Comparison of ENCODE assay signal across 27 cellular contexts in genomic region chr12:22169281-22169824, GRCh38.
"Had no signal": no experiment of that assay in that cellular context is flagged by ENCODE, and none has a peak within 500 bp of the region (broad histone marks: within the 10 kb centered on the region; RNA-seq: fewer than 3 reads in every experiment).

No MANE protein-coding gene starts in this region.

- ATAC-seq: activated naive CD8-positive, alpha-beta T cell treated with anti-CD3 and anti-CD28 coated beads, Interleukin-2, amount 50 U/mL, for 24 hours; activated T-cell treated with anti-CD3 and anti-CD28 coated beads, Interleukin-2, amount 50 U/mL, for 4 hours; left lung; naive thymus-derived CD4-positive, alpha-beta T cell; stimulated activated memory B cell treated with anti-CD40 and anti-IgM and Interleukin-4, amounts not matched to agents 10 μg/mL and 1 μg/mL and 100 μg/mL, for 72 hours had no signal

- H3K36me3 ChIP-seq: cardiac muscle cell, left lung, neural progenitor cell, sigmoid colon, thoracic aorta, vagina had no signal

- H3K27ac ChIP-seq: cardiac muscle cell, hepatocyte, left lung, neural progenitor cell, sigmoid colon, thoracic aorta, vagina had no signal

- H3K9me3 ChIP-seq: left lung, sigmoid colon, thoracic aorta, vagina had no signal

- H3K27me3 Mint-ChIP-seq: activated naive CD8-positive, alpha-beta T cell treated with anti-CD3 and anti-CD28 coated beads, Interleukin-2, amount 50 U/mL, for 24 hours; dendritic cell treated with granulocyte-macrophage colony-stimulating factor and Interleukin-4, amounts not matched to agents 40 ng/mL and 50 ng/mL, for 4 days; stimulated activated memory B cell treated with anti-CD40 and anti-IgM and Interleukin-4, amounts not matched to agents 10 μg/mL and 1 μg/mL and 100 μg/mL, for 72 hours; type B pancreatic cell had no signal

- H3K4me3 Mint-ChIP-seq: activated naive CD4-positive, alpha-beta T cell treated with anti-CD3 and anti-CD28 coated beads for 36 hours; activated naive CD8-positive, alpha-beta T cell treated with anti-CD3 and anti-CD28 coated beads, Interleukin-2, amount 50 U/mL, for 24 hours; activated T-cell treated with anti-CD3 and anti-CD28 coated beads, Interleukin-2, amount 50 U/mL, for 4 hours; dendritic cell treated with granulocyte-macrophage colony-stimulating factor and Interleukin-4, amounts not matched to agents 40 ng/mL and 50 ng/mL, for 4 days; immature natural killer cell; naive thymus-derived CD4-positive, alpha-beta T cell; neural progenitor cell; stimulated activated memory B cell treated with anti-CD40 and anti-IgM and Interleukin-4, amounts not matched to agents 10 μg/mL and 1 μg/mL and 100 μg/mL, for 72 hours; T-helper 2 cell treated with Interferon-gamma antibody and Interleukin-4, amounts not matched to agents 5 μg/mL and 100 μg/mL, for 36 hours; type B pancreatic cell had no signal

- H3K4me1 Mint-ChIP-seq: neural progenitor cell had no signal

- H3K27me3 ChIP-seq: cardiac muscle cell, hepatocyte, left lung, neural progenitor cell, sigmoid colon, vagina had no signal

- H3K36me3 Mint-ChIP-seq: immature natural killer cell; neural progenitor cell; stimulated activated memory B cell treated with anti-CD40 and anti-IgM and Interleukin-4, amounts not matched to agents 10 μg/mL and 1 μg/mL and 100 μg/mL, for 72 hours; type B pancreatic cell had no signal

- H3K27ac Mint-ChIP-seq: activated naive CD4-positive, alpha-beta T cell treated with anti-CD3 and anti-CD28 coated beads for 36 hours; activated naive CD8-positive, alpha-beta T cell treated with anti-CD3 and anti-CD28 coated beads, Interleukin-2, amount 50 U/mL, for 24 hours; dendritic cell treated with granulocyte-macrophage colony-stimulating factor and Interleukin-4, amounts not matched to agents 40 ng/mL and 50 ng/mL, for 4 days; neural progenitor cell; stimulated activated memory B cell treated with anti-CD40 and anti-IgM and Interleukin-4, amounts not matched to agents 10 μg/mL and 1 μg/mL and 100 μg/mL, for 72 hours; T-helper 2 cell treated with Interferon-gamma antibody and Interleukin-4, amounts not matched to agents 5 μg/mL and 100 μg/mL, for 36 hours; type B pancreatic cell had no signal

- H3K4me1 ChIP-seq: left lung, neural progenitor cell, sigmoid colon, vagina had no signal

- DNase-seq: activated CD4-positive, alpha-beta T cell treated with anti-CD3 and anti-CD28 coated beads for 1 hour; activated CD4-positive, alpha-beta T cell treated with anti-CD3 and anti-CD28 coated beads, Interleukin-2, amount 50 U/mL, for 4 hours; activated CD8-positive, alpha-beta memory T cell treated with anti-CD3 and anti-CD28 coated beads, Interleukin-2, amount 50 U/mL, for 48 hours; activated naive CD4-positive, alpha-beta T cell treated with anti-CD3 and anti-CD28 coated beads for 36 hours; activated naive CD8-positive, alpha-beta T cell treated with anti-CD3 and anti-CD28 coated beads, Interleukin-2, amount 50 U/mL, for 24 hours; activated T-cell treated with anti-CD3 and anti-CD28 coated beads, Interleukin-2, amount 50 U/mL, for 4 hours; effector CD4-positive, alpha-beta T cell; erythroblast; foreskin melanocyte; glutamatergic neuron; immature natural killer cell; left lung; retina; sigmoid colon; stimulated activated CD4-positive, alpha-beta T cell treated with anti-CD3 and anti-CD28 coated beads, Interleukin-15, amount 100 ng/mL, for 24 hours had no signal

- H3K9me3 Mint-ChIP-seq: activated naive CD4-positive, alpha-beta T cell treated with anti-CD3 and anti-CD28 coated beads for 36 hours; activated naive CD8-positive, alpha-beta T cell treated with anti-CD3 and anti-CD28 coated beads, Interleukin-2, amount 50 U/mL, for 24 hours; activated T-cell treated with anti-CD3 and anti-CD28 coated beads, Interleukin-2, amount 50 U/mL, for 4 hours; dendritic cell treated with granulocyte-macrophage colony-stimulating factor and Interleukin-4, amounts not matched to agents 40 ng/mL and 50 ng/mL, for 4 days; immature natural killer cell; neural progenitor cell; stimulated activated memory B cell treated with anti-CD40 and anti-IgM and Interleukin-4, amounts not matched to agents 10 μg/mL and 1 μg/mL and 100 μg/mL, for 72 hours; T-helper 2 cell treated with Interferon-gamma antibody and Interleukin-4, amounts not matched to agents 5 μg/mL and 100 μg/mL, for 36 hours; type B pancreatic cell had no signal

- H3K4me3 ChIP-seq: cardiac muscle cell, hepatocyte, left lung, lung, neural progenitor cell, sigmoid colon, smooth muscle cell, thoracic aorta, vagina had no signal
